11 cellular contexts compared by ENCODE assay signal in the genomic region with DNA sequence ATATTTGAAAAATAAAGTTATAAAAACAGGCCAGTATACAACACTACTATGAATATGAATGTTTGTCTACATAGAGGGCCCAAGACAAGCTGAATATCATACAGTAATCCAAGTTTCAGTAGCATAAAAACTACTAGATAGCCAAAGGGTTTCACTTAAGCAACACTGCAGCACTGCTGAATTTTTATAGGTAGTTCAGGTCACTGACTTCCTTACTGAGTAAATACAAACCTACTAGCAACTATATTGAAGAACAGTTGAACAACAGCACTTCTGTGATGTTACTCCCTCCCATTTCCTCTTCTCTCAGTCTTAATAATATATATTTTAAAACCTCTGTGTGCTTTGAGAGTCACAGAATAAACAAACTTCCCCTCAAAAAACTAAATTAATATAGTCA. TPM values are rescaled to one million over a fixed set of nuclear protein-coding genes. Genes with fewer than 3 reads are reported as not detected.
DNase-seq lines count a peak whose midpoint lies in the region; ATAC-seq and TF ChIP-seq lines count a peak whose summit lies in the region.
"Had no signal": no experiment of that assay in that cellular context is flagged by ENCODE, and none has a peak within 500 bp of the region (broad histone marks: within the 10 kb centered on the region; RNA-seq: fewer than 3 reads in every experiment).

No MANE protein-coding gene starts in this region.

- DNase-seq in OCI-M1 (lab: John Stamatoyannopoulos, UW) (peak; percentile 44), sigmoid colon (no peak), mesenteric fat pad (ENCODE audit: low spot score) (no peak), head of caudate nucleus (no peak), lower leg skin (ENCODE audit: low spot score in 2 of 2) (no peak)
- no peak for DNase-seq in stimulated activated CD4-positive, alpha-beta T cell treated with anti-CD3 and anti-CD28 coated beads, Interleukin-15, amount 100 ng/mL, for 24 hours
- DNase-seq: caudate nucleus, DND-41, GM23248 had no signal

- peak; percentile 61 for ATAC-seq in GM18909 (IDR thresholded peaks at IDR 0.05; ENCODE audit: poor library complexity, unreplicated experiment)
- ATAC-seq in HG02884 (IDR thresholded peaks at IDR 0.05; ENCODE audit: unreplicated experiment) = peak; percentile 46

- peaks cover 0 to 15% (median 0%) of the 10 kb centered on the region in 4 donors for H3K36me3 ChIP-seq in sigmoid colon

- H3K9me3 ChIP-seq in sigmoid colon = no peaks in the 10 kb centered on the region

- no peaks in the 10 kb centered on the region for H3K27me3 ChIP-seq in sigmoid colon

- TF ChIP-seq EP300 in sigmoid colon (IDR thresholded peaks at IDR 0.05) = no peak

- TF ChIP-seq CTCF in sigmoid colon (IDR thresholded peaks at IDR 0.05) = no peak
- TF ChIP-seq CTCF in lower leg skin (IDR thresholded peaks at IDR 0.05) = no peak

- H3K4me1 ChIP-seq in sigmoid colon = peaks cover 0 to 35% (median 24%) of the 10 kb centered on the region in 4 donors

- no peak for TF ChIP-seq POLR2A in sigmoid colon (IDR thresholded peaks at IDR 0.05)
- no peak for TF ChIP-seq POLR2A in lower leg skin (IDR thresholded peaks at IDR 0.05)

- H3K27ac ChIP-seq in sigmoid colon = peak overlapping the region; percentile 30 to 61 (median 38)
- H3K27ac ChIP-seq: GM23248 had no signal

- intact Hi-C loops in sigmoid colon (cut with DNase I) = no loop called here
- intact Hi-C loops in head of caudate nucleus (cut with DNase I) = loop anchor here (5.0 kb wide), 1 partner anchor 39 kb away; no protein-coding TSS in a partner anchor
- intact Hi-C loops in lower leg skin (cut with DNase I; ENCODE audit: low total_unique reads) = loop anchor here (10.0 kb wide), 1 partner anchor 183 kb away; no protein-coding TSS in a partner anchor

- peak overlapping the region in 2 of 4 donors; percentile 27 to 33 for H3K4me3 ChIP-seq in sigmoid colon
- H3K4me3 ChIP-seq in lower leg skin (ENCODE audit: low read depth, poor library complexity, severe bottlenecking) = no peak overlapping the region
- H3K4me3 ChIP-seq: GM23248 had no signal

RNA-seq across cellular contexts. Expression of a gene that starts 42.7 kb away (rescaled TPM):
- total RNA-seq in sigmoid colon (10 to 100 TPM; 14.7 to 21.8 (median 20.9) TPM), mesenteric fat pad (24.7 TPM), lower leg skin (10 to 100 TPM; 32.1 to 39.7 (median 35.5) TPM)
- polyA plus RNA-seq in sigmoid colon = 1 to 10 TPM; 6.0 to 9.1 (median 8.1) TPM
